ENCODE assay signal across 32 cellular contexts in the genomic region with DNA sequence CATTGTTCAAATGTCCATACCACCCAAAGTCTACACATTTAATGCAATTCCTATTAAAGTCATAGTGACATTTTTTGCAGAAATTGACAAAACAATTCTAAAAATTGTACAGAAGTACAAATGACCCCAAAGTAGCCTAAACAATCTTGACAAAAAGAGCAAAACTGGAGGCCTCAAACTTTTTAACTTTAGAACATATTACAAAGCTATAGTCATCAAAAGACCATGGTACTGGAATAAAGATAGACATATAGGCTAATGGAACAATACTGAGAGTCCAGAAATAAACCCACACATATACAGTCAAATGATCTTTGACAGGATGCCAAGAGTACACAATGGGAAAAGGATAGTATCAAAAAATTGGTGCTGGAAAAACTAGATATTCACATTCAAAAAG.
"Had no signal": no experiment of that assay in that cellular context is flagged by ENCODE, and none has a peak within 500 bp of the region (broad histone marks: within the 10 kb centered on the region; RNA-seq: fewer than 3 reads in every experiment).

No MANE protein-coding gene starts in this region.

- DNase-seq: activated CD4-positive, alpha-beta memory T cell treated with anti-CD3 and anti-CD28 coated beads, Interleukin-2, amount 10 ng/mL, durations not matched to agents 7 days and 5 days; activated CD4-positive, alpha-beta T cell treated with anti-CD3 and anti-CD28 coated beads for 1 hour; activated CD4-positive, alpha-beta T cell treated with anti-CD3 and anti-CD28 coated beads for 36 hours; activated CD4-positive, alpha-beta T cell treated with anti-CD3 and anti-CD28 coated beads for 48 hours; activated CD4-positive, alpha-beta T cell treated with anti-CD3 and anti-CD28 coated beads, Interleukin-2, amount 10 ng/mL, durations not matched to agents 7 days and 5 days; activated CD4-positive, alpha-beta T cell treated with anti-CD3 and anti-CD28 coated beads, Interleukin-2, amount 50 U/mL, for 48 hours; activated CD4-positive, CD25-positive, alpha-beta regulatory T cell; activated CD8-positive, alpha-beta memory T cell treated with anti-CD3 and anti-CD28 coated beads for 24 hours; activated CD8-positive, alpha-beta memory T cell treated with anti-CD3 and anti-CD28 coated beads, Interleukin-2, amount 10 ng/mL, durations not matched to agents 7 days and 5 days; activated CD8-positive, alpha-beta memory T cell treated with anti-CD3 and anti-CD28 coated beads, Interleukin-2, amount 50 U/mL, for 48 hours; activated CD8-positive, alpha-beta T cell treated with anti-CD3 and anti-CD28 coated beads, Interleukin-2, amount 10 ng/mL, durations not matched to agents 7 days and 5 days; activated effector memory CD4-positive, alpha-beta T cell treated with Interleukin-2 at 50 U/mL for 16 hours; activated gamma-delta T cell; activated naive CD4-positive, alpha-beta T cell treated with anti-CD3 and anti-CD28 coated beads for 36 hours; activated naive CD4-positive, alpha-beta T cell treated with anti-CD3 and anti-CD28 coated beads, Interleukin-2, amount 50 U/mL, for 16 hours; activated naive CD8-positive, alpha-beta T cell treated with anti-CD3 and anti-CD28 coated beads for 36 hours; activated T-cell treated with anti-CD3 and anti-CD28 coated beads, Interleukin-2, amount 50 U/mL, for 24 hours; activated T-cell treated with anti-CD3 and anti-CD28 coated beads, Interleukin-2, amount 50 U/mL, for 48 hours; adrenal gland; amniotic stem cell; aorta; body of pancreas; brain microvascular endothelial cell; central memory CD4-positive, alpha-beta T cell; T-helper 1 cell; T-helper 2 cell; T-helper 9 cell had no signal

- ATAC-seq: activated CD4-positive, alpha-beta T cell treated with anti-CD3 and anti-CD28 coated beads for 36 hours; activated CD4-positive, CD25-positive, alpha-beta regulatory T cell treated with anti-CD3 and anti-CD28 coated beads, Interleukin-2, amount 50 U/mL, for 24 hours; activated CD8-positive, alpha-beta memory T cell treated with anti-CD3 and anti-CD28 coated beads, Interleukin-2, amount 10 ng/mL, durations not matched to agents 7 days and 5 days; activated CD8-positive, alpha-beta T cell treated with anti-CD3 and anti-CD28 coated beads, Interleukin-2, amount 10 ng/mL, durations not matched to agents 7 days and 5 days; activated naive CD4-positive, alpha-beta T cell treated with anti-CD3 and anti-CD28 coated beads, Interleukin-2, amount 50 U/mL, for 72 hours; body of pancreas had no signal

- H3K9me3 Mint-ChIP-seq: activated naive CD4-positive, alpha-beta T cell treated with anti-CD3 and anti-CD28 coated beads for 36 hours; activated T-cell treated with anti-CD3 and anti-CD28 coated beads, Interleukin-2, amount 50 U/mL, for 24 hours had no signal

- H3K4me1 Mint-ChIP-seq: activated CD4-positive, alpha-beta T cell treated with anti-CD3 and anti-CD28 coated beads for 36 hours; activated naive CD8-positive, alpha-beta T cell treated with anti-CD3 and anti-CD28 coated beads for 36 hours had no signal

- H3K4me3 Mint-ChIP-seq: activated CD4-positive, alpha-beta memory T cell treated with anti-CD3 and anti-CD28 coated beads, Interleukin-2, amount 10 ng/mL, durations not matched to agents 7 days and 5 days; activated CD4-positive, alpha-beta T cell treated with anti-CD3 and anti-CD28 coated beads for 36 hours; activated CD4-positive, alpha-beta T cell treated with anti-CD3 and anti-CD28 coated beads, Interleukin-2, amount 10 ng/mL, durations not matched to agents 7 days and 5 days; activated CD8-positive, alpha-beta memory T cell treated with anti-CD3 and anti-CD28 coated beads, Interleukin-2, amount 10 ng/mL, durations not matched to agents 7 days and 5 days; activated CD8-positive, alpha-beta T cell treated with anti-CD3 and anti-CD28 coated beads, Interleukin-2, amount 10 ng/mL, durations not matched to agents 7 days and 5 days; activated naive CD4-positive, alpha-beta T cell treated with anti-CD3 and anti-CD28 coated beads for 36 hours; activated naive CD8-positive, alpha-beta T cell treated with anti-CD3 and anti-CD28 coated beads for 36 hours; activated T-cell treated with anti-CD3 and anti-CD28 coated beads, Interleukin-2, amount 50 U/mL, for 24 hours; T-helper 1 cell treated with Interleukin-12 subunit alpha and Interleukin-12 subunit beta and Interleukin-4 antibody, amounts not matched to agents 30 μg/mL and 1 μg/mL, for 36 hours; T-helper 2 cell treated with Interferon-gamma antibody and Interleukin-4, amounts not matched to agents 5 μg/mL and 100 μg/mL, for 36 hours had no signal

- H3K27ac Mint-ChIP-seq: activated CD4-positive, alpha-beta memory T cell treated with anti-CD3 and anti-CD28 coated beads, Interleukin-2, amount 10 ng/mL, durations not matched to agents 7 days and 5 days; activated CD4-positive, alpha-beta T cell treated with anti-CD3 and anti-CD28 coated beads for 36 hours; activated CD4-positive, alpha-beta T cell treated with anti-CD3 and anti-CD28 coated beads, Interleukin-2, amount 10 ng/mL, durations not matched to agents 7 days and 5 days; activated CD8-positive, alpha-beta memory T cell treated with anti-CD3 and anti-CD28 coated beads, Interleukin-2, amount 10 ng/mL, durations not matched to agents 7 days and 5 days; activated CD8-positive, alpha-beta T cell treated with anti-CD3 and anti-CD28 coated beads, Interleukin-2, amount 10 ng/mL, durations not matched to agents 7 days and 5 days; activated naive CD4-positive, alpha-beta T cell treated with anti-CD3 and anti-CD28 coated beads for 36 hours; activated naive CD4-positive, alpha-beta T cell treated with anti-CD3 and anti-CD28 coated beads, Interleukin-2, amount 50 U/mL, for 72 hours; activated naive CD8-positive, alpha-beta T cell treated with anti-CD3 and anti-CD28 coated beads for 36 hours; activated T-cell treated with anti-CD3 and anti-CD28 coated beads, Interleukin-2, amount 50 U/mL, for 24 hours; activated T-helper 2 cell treated with anti-CD3 and anti-CD28 coated beads, Interferon-gamma antibody, Interleukin-2, Interleukin-4, amounts not matched to agents 10 μg/mL and 5 μg/mL and 100 μg/mL, durations not matched to agents 14 hours and 24 hours and 36 hours; T-helper 1 cell treated with Interleukin-12 subunit alpha and Interleukin-12 subunit beta and Interleukin-4 antibody, amounts not matched to agents 30 μg/mL and 1 μg/mL, for 36 hours; T-helper 2 cell treated with Interferon-gamma antibody and Interleukin-4, amounts not matched to agents 5 μg/mL and 100 μg/mL, for 36 hours had no signal

- H3K27me3 Mint-ChIP-seq: activated CD4-positive, alpha-beta memory T cell treated with anti-CD3 and anti-CD28 coated beads, Interleukin-2, amount 10 ng/mL, durations not matched to agents 7 days and 5 days; activated CD4-positive, alpha-beta T cell treated with anti-CD3 and anti-CD28 coated beads for 36 hours; activated CD4-positive, alpha-beta T cell treated with anti-CD3 and anti-CD28 coated beads, Interleukin-2, amount 10 ng/mL, durations not matched to agents 7 days and 5 days; activated CD8-positive, alpha-beta memory T cell treated with anti-CD3 and anti-CD28 coated beads, Interleukin-2, amount 10 ng/mL, durations not matched to agents 7 days and 5 days; activated naive CD8-positive, alpha-beta T cell treated with anti-CD3 and anti-CD28 coated beads for 36 hours; activated T-cell treated with anti-CD3 and anti-CD28 coated beads, Interleukin-2, amount 50 U/mL, for 24 hours had no signal
